Comparison of ENCODE assay signal across 8 cellular contexts in the genomic region with DNA sequence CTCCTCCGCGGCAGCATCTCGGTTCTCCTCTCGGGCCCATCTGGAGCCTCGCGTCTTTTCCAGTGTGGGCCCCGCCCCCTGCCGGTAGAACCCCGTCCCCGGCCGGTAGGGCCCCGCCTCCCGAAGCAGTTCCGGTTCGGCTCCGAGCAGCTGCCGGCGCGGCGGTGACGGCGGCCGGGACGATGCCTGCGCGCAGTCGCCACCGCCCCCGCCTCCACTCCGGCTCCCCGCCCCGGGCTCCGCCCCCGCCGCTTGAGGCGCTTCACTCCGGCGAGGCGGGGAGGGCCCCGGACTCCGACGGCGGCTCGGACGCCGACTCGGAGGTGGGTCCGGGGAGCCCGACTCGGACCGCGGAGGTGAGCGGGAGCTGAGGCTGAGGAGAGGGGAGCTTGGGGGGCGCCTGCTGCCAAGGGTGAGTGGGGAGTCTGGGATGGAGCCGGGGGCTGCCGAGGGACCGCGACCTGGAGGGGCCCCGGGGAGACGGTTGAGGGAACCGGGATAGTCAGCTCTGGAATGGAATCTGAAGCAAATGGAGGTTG. TPM values are rescaled to one million over a fixed set of nuclear protein-coding genes. Genes with fewer than 3 reads are reported as not detected.
DNase-seq lines count a peak whose midpoint lies in the region; ATAC-seq and TF ChIP-seq lines count a peak whose summit lies in the region.

TSS of gene SAMD8 (plus strand) at position 290 of the 539 bp plus-strand sequence. CDS start 38,873 bp downstream, outside the sequence.

- TF ChIP-seq POLR2A in right lobe of liver (IDR thresholded peaks at IDR 0.05) = peak; percentile 90

- H3K27me3 ChIP-seq in A673 (replicated peaks; ENCODE audit: insufficient read depth, low read depth, low read length, poor library complexity) (no peaks in the 10 kb centered on the region), right lobe of liver (no peaks in the 10 kb centered on the region)

- peak within 1 kb of the TSS; percentile 99 for H3K27ac Mint-ChIP-seq in activated CD4-positive, alpha-beta memory T cell treated with anti-CD3 and anti-CD28 coated beads for 36 hours

- no peaks in the 10 kb centered on the region for H3K27me3 Mint-ChIP-seq in activated CD4-positive, alpha-beta memory T cell treated with anti-CD3 and anti-CD28 coated beads for 36 hours

- H3K4me3 ChIP-seq in A673 (ENCODE audit: low read depth, low read length, poor library complexity, severe bottlenecking) (peak within 1 kb of the TSS; percentile 98), right lobe of liver (peak within 1 kb of the TSS; percentile 75 to 97 (median 95))

- peaks cover 52% of the 10 kb centered on the region for H3K4me1 Mint-ChIP-seq in activated CD4-positive, alpha-beta memory T cell treated with anti-CD3 and anti-CD28 coated beads for 36 hours (ENCODE audit: low read depth)

- WGBS in right lobe of liver (ENCODE audit: insufficient coverage, low coverage, low lambda C conversion rate, missing lambda C conversion rate) = 0% methylated on average over 10 of the region's 61 CpGs

- H3K9me3 Mint-ChIP-seq in activated CD4-positive, alpha-beta memory T cell treated with anti-CD3 and anti-CD28 coated beads for 36 hours = no peaks in the 10 kb centered on the region

- no peaks in the 10 kb centered on the region for H3K36me3 Mint-ChIP-seq in activated CD4-positive, alpha-beta memory T cell treated with anti-CD3 and anti-CD28 coated beads for 36 hours

- H3K4me1 ChIP-seq in A673 (ENCODE audit: insufficient read depth, low read length, poor library complexity, severe bottlenecking) (peaks cover 6% of the 10 kb centered on the region), right lobe of liver (peaks cover 0 to 6% (median 0%) of the 10 kb centered on the region in 4 donors)

- H3K36me3 ChIP-seq in A673 (ENCODE audit: insufficient read depth, low read length, poor library complexity, severe bottlenecking) (no peaks in the 10 kb centered on the region), right lobe of liver (no peaks in the 10 kb centered on the region)

- H3K27ac ChIP-seq in A673 (ENCODE audit: low read depth, low read length, poor library complexity, severe bottlenecking) (peak within 1 kb of the TSS; percentile 92), right lobe of liver (peak within 1 kb of the TSS; percentile 78 to 94 (median 89))

- no TSS peak for BruUV-seq in A673 (replicated peaks; lab: Mats Ljungman, UMichigan)

- peak within 1 kb of the TSS; percentile 97 for H3K4me3 Mint-ChIP-seq in activated CD4-positive, alpha-beta memory T cell treated with anti-CD3 and anti-CD28 coated beads for 36 hours

- ATAC-seq in GM18868 (IDR thresholded peaks at IDR 0.05; ENCODE audit: unreplicated experiment) (peak; percentile 81), HG03342 (IDR thresholded peaks at IDR 0.05; ENCODE audit: unreplicated experiment) (peak; percentile 77), right lobe of liver (peak; percentile 87 to 96 (median 92))

- intact Hi-C loops in A673 (cut with micrococcal nuclease; ENCODE audit: unreplicated experiment) = loop anchor here (10.0 kb wide), 1 partner anchor 123 kb away; the partner anchor contains the start of gene COMTD1
- intact Hi-C loops in activated CD4-positive, alpha-beta memory T cell treated with anti-CD3 and anti-CD28 coated beads for 36 hours (cut with micrococcal nuclease) = loop anchor here (1.0 to 10.0 kb wide), 8 partner anchors 69 to 1117 kb away; partner anchors contain the start of genes ADK, AP3M1, KAT6B and VCL
- intact Hi-C loops in right lobe of liver (cut with DNase I) = loop anchor here in 1 of 2 donors (5.0 kb wide), 1 partner anchor 121 kb away; no protein-coding TSS in a partner anchor

- CTCF ChIA-PET in A673 (lab: Charles Lee) = interaction anchor here (0.7 kb wide), 1 partner anchor 36 kb away, joined by 4 read pairs; no protein-coding TSS in a partner anchor
- CTCF ChIA-PET in activated CD4-positive, alpha-beta memory T cell treated with anti-CD3 and anti-CD28 coated beads for 36 hours (lab: Charles Lee) = interaction anchor here (2.1 kb wide), 2 partner anchors 120 to 124 kb away, joined by 8 to 9 read pairs; partner anchors contain the start of gene COMTD1

- TF ChIP-seq CTCF in A673 (conservative IDR thresholded peaks at IDR 0.05; ENCODE audit: low read depth, low read length) = no peak
- TF ChIP-seq CTCF in right lobe of liver (IDR thresholded peaks at IDR 0.05) = peak; percentile 25 to 40 (median 32)

- POLR2A ChIA-PET in A673 (lab: Charles Lee; ENCODE audit: low non-redundant PET) = no interaction called here
- POLR2A ChIA-PET in activated CD4-positive, alpha-beta memory T cell treated with anti-CD3 and anti-CD28 coated beads for 36 hours (lab: Charles Lee) = interaction anchor here (1.1 to 4.5 kb wide), 7 partner anchors 27 to 123 kb away, joined by 3 to 23 read pairs (median 4); partner anchors contain the start of gene VDAC2

- H3K9me3 ChIP-seq in A673 (ENCODE audit: low read depth, low read length, poor library complexity, severe bottlenecking) (no peaks in the 10 kb centered on the region), right lobe of liver (no peaks in the 10 kb centered on the region)

- DNase-seq in A673 (ENCODE audit: low spot score) (peak; percentile 98), NCI-H748 (lab: John Stamatoyannopoulos, UW; ENCODE audit: unreplicated experiment) (peak; percentile 91), dermis blood vessel endothelial cell (peak; percentile 97), right lobe of liver (peak; percentile 95 to 96 (median 96))
- DNase-seq in activated CD4-positive, alpha-beta memory T cell treated with anti-CD3 and anti-CD28 coated beads for 36 hours = peak; percentile 99
- peak; percentile 96 for DNase-seq in stimulated activated CD4-positive, alpha-beta T cell treated with anti-CD3 and anti-CD28 coated beads, Interleukin-4, amount 100 ng/mL, for 1 hour

RNA-seq across cellular contexts. Expression of gene SAMD8, which starts in this region (rescaled TPM):
- total RNA-seq in A673 (2021) (17.1 and 18.1 TPM in 2 replicates), dermis blood vessel endothelial cell (34.9 and 36.9 TPM in 2 replicates), right lobe of liver (10 to 100 TPM in 3 of 6 experiments, 1 to 10 TPM in 3; 5.7 to 13.2 (median 9.3) TPM)
- total RNA-seq in activated CD4-positive, alpha-beta memory T cell treated with anti-CD3 and anti-CD28 coated beads for 36 hours = 10 to 100 TPM; 18.5 to 20.5 TPM

Comparison
In these comparisons a context has a peak if more than half of its experiments do, and no peak if none do; other contexts are left out.
1. Peak in every context shown above with its lines: DNase-seq, ATAC-seq, H3K4me3 ChIP-seq and H3K27ac ChIP-seq.